Comparison of ENCODE assay signal across 8 cellular contexts in genomic region chr17:65561394-65562205, GRCh38. TPM values are rescaled to one million over a fixed set of nuclear protein-coding genes. Genes with fewer than 3 reads are reported as not detected.
DNase-seq lines count a peak whose midpoint lies in the region; ATAC-seq and TF ChIP-seq lines count a peak whose summit lies in the region.

Gene AXIN2 (minus strand): TSS chr17:65561648. CDS start chr17:65558620, 3,028 bp downstream.

- POLR2A ChIA-PET in CD4-positive, alpha-beta T cell (lab: Charles Lee): no interaction called here

- peak within 1 kb of the TSS; percentile 59 for H3K9ac ChIP-seq in OCI-LY3 (ENCODE audit: low read length)

- TF ChIP-seq CTCF in CD4-positive, alpha-beta T cell (IDR thresholded peaks at IDR 0.05): no peak
- TF ChIP-seq CTCF in OCI-LY3 (IDR thresholded peaks at IDR 0.05; ENCODE audit: low read depth, low read length) (no peak), esophagus muscularis mucosa (IDR thresholded peaks at IDR 0.05) (peak in 2 of 3 experiments; percentile 24 to 47)

- H3K4me3 ChIP-seq in OCI-LY3 (ENCODE audit: low read length) (peak within 1 kb of the TSS; percentile 82), esophagus muscularis mucosa (no peak within 1 kb of the TSS), muscle layer of duodenum (ENCODE audit: low read depth in 1 of 2, low read length in 2 of 2) (peak within 1 kb of the TSS; percentile 70 to 93)

- H3K27me3 Mint-ChIP-seq in CD4-positive, alpha-beta T cell: no peaks in the 10 kb centered on the region

- 0 out of 2 replicates have a peak, but pooled peaks cover 3% of the 10 kb centered on the region for H4K20me1 ChIP-seq in OCI-LY3 (ENCODE audit: insufficient read depth, low read length)

- H3K27ac ChIP-seq in CD4-positive, alpha-beta T cell (ENCODE audit: low read depth, low read length): peak within 1 kb of the TSS; percentile 78
- peak within 1 kb of the TSS; percentile 61 for H3K27ac ChIP-seq in OCI-LY3 (ENCODE audit: low read length)
- H3K27ac ChIP-seq in esophagus muscularis mucosa (replicated peaks in 1 of 4): no peak within 1 kb of the TSS
- H3K27ac ChIP-seq in muscle layer of duodenum (ENCODE audit: low read length): no peak within 1 kb of the TSS

- peak within 1 kb of the TSS; percentile 94 for H3K4me3 Mint-ChIP-seq in CD4-positive, alpha-beta T cell

- peak within 1 kb of the TSS; percentile 92 for H3K27ac Mint-ChIP-seq in CD4-positive, alpha-beta T cell

- H2AFZ ChIP-seq in OCI-LY3 (ENCODE audit: low read depth, low read length): peak within 1 kb of the TSS; percentile 90; the same call in 1 of the 2 replicates

- H3K36me3 Mint-ChIP-seq in CD4-positive, alpha-beta T cell (ENCODE audit: low read depth): peaks cover 11% of the 10 kb centered on the region

- DNase-seq in CD4-positive, alpha-beta T cell: peak; percentile 77 to 90 (median 84)
- DNase-seq in HT-29 (ENCODE audit: low spot score) (peak; percentile 98), esophagus muscularis mucosa (ENCODE audit: extremely low spot score) (no peak)
- peak; percentile 86 to 89 for DNase-seq in activated T-cell treated with anti-CD3 and anti-CD28 coated beads, Interleukin-2, amount 50 U/mL, for 48 hours
- DNase-seq in stimulated activated CD8-positive, alpha-beta memory T cell treated with anti-CD3 and anti-CD28 coated beads, Interleukin-7, amount 100 ng/mL, for 1 hour (ENCODE audit: low read depth in 2 of 2): peak; percentile 68 to 70

- H3K4me1 ChIP-seq in OCI-LY3 (ENCODE audit: low read length) (peaks cover 28% of the 10 kb centered on the region), esophagus muscularis mucosa (peaks cover 27 to 61% (median 29%) of the 10 kb centered on the region in 4 donors), muscle layer of duodenum (ENCODE audit: control insufficient read depth in 1 of 2, insufficient read depth in 2 of 2, low read length in 2 of 2) (peaks cover 19 to 29% of the 10 kb centered on the region in 2 donors)

- no peak for TF ChIP-seq EP300 in esophagus muscularis mucosa (IDR thresholded peaks at IDR 0.05)

- CTCF ChIA-PET in CD4-positive, alpha-beta T cell (lab: Charles Lee): no interaction called here

- no peaks in the 10 kb centered on the region for H3K9me3 Mint-ChIP-seq in CD4-positive, alpha-beta T cell

- ATAC-seq in CD4-positive, alpha-beta T cell (ENCODE audit: poor library complexity): peak; percentile 75
- ATAC-seq in GM21360 (IDR thresholded peaks at IDR 0.05; ENCODE audit: unreplicated experiment): peak; percentile 90

- H3K4me1 Mint-ChIP-seq in CD4-positive, alpha-beta T cell (ENCODE audit: low read depth): peaks cover 42% of the 10 kb centered on the region

- peaks cover 8% of the 10 kb centered on the region; the same call in 1 of the 2 replicates for H3K79me2 ChIP-seq in OCI-LY3 (ENCODE audit: low read length)

- no peaks in the 10 kb centered on the region for H3K9me3 ChIP-seq in CD4-positive, alpha-beta T cell (ENCODE audit: control insufficient read depth, low read length)
- H3K9me3 ChIP-seq in OCI-LY3 (ENCODE audit: insufficient read depth, low read length): no peaks in the 10 kb centered on the region
- H3K9me3 ChIP-seq in esophagus muscularis mucosa: no peaks in the 10 kb centered on the region
- no peaks in the 10 kb centered on the region for H3K9me3 ChIP-seq in muscle layer of duodenum (ENCODE audit: control insufficient read depth in 1 of 2, low read length in 2 of 2)

- no peak for TF ChIP-seq POLR2A in esophagus muscularis mucosa (IDR thresholded peaks at IDR 0.05; ENCODE audit: low read depth)

- no peaks in the 10 kb centered on the region for H3K36me3 ChIP-seq in OCI-LY3 (replicated peaks; ENCODE audit: low read depth, low read length)
- peaks cover 0 to 7% (median 0%) of the 10 kb centered on the region in 4 donors for H3K36me3 ChIP-seq in esophagus muscularis mucosa
- no peaks in the 10 kb centered on the region for H3K36me3 ChIP-seq in muscle layer of duodenum (ENCODE audit: control insufficient read depth in 1 of 2, insufficient read depth in 2 of 2, low read length in 2 of 2)

- WGBS in esophagus muscularis mucosa: 1% methylated on average over 43 of the region's 68 CpGs

- intact Hi-C loops in CD4-positive, alpha-beta T cell (cut with DNase I, micrococcal nuclease): loop anchor here (5.0 to 10.0 kb wide), 5 partner anchors 176 to 1299 kb away; partner anchors contain the start of genes GNA13 (in 1 of the 2) and TEX2 (in 1 of the 2)
- intact Hi-C loops in esophagus muscularis mucosa (cut with DNase I): loop anchor here (10.0 kb wide), 1 partner anchor 233 kb away; no protein-coding TSS in a partner anchor

- H3K4me2 ChIP-seq in OCI-LY3 (ENCODE audit: low read length): peak within 1 kb of the TSS; percentile 90

- H3K27me3 ChIP-seq in CD4-positive, alpha-beta T cell (ENCODE audit: control insufficient read depth, insufficient read depth, low read length): no peaks in the 10 kb centered on the region
- no peaks in the 10 kb centered on the region for H3K27me3 ChIP-seq in OCI-LY3 (ENCODE audit: low read depth, low read length)
- H3K27me3 ChIP-seq in esophagus muscularis mucosa: no peaks in the 10 kb centered on the region
- H3K27me3 ChIP-seq in muscle layer of duodenum (ENCODE audit: low read depth, low read length): no peaks in the 10 kb centered on the region

RNA-seq across cellular contexts. Expression of gene AXIN2, which starts in this region (rescaled TPM):
- total RNA-seq in CD4-positive, alpha-beta T cell: 10 to 100 TPM; 47.9 to 49.8 TPM
- 58.9 and 72.1 TPM in 2 replicates for total RNA-seq in HT-29 (2014; rRNA removed; shearing (Covaris generic))
- total RNA-seq in esophagus muscularis mucosa: 10 to 100 TPM; 17.2 to 63.4 (median 49.3) TPM

Comparison
In these comparisons a context has a peak if more than half of its experiments do, and no peak if none do; other contexts are left out.
1. H3K27ac ChIP-seq: peak in CD4-positive, alpha-beta T cell (single experiment) and OCI-LY3 (single experiment); none in esophagus muscularis mucosa (0 of 4) and muscle layer of duodenum (single experiment).
2. CTCF ChIP-seq: peak in esophagus muscularis mucosa (2 of 3); none in CD4-positive, alpha-beta T cell (single experiment) and OCI-LY3 (single experiment).
3. H3K4me3 ChIP-seq: peak in OCI-LY3 (single experiment) and muscle layer of duodenum (2 of 2); none in esophagus muscularis mucosa (0 of 4).